ENCODE assay signal across 10 cellular contexts in the genomic region with DNA sequence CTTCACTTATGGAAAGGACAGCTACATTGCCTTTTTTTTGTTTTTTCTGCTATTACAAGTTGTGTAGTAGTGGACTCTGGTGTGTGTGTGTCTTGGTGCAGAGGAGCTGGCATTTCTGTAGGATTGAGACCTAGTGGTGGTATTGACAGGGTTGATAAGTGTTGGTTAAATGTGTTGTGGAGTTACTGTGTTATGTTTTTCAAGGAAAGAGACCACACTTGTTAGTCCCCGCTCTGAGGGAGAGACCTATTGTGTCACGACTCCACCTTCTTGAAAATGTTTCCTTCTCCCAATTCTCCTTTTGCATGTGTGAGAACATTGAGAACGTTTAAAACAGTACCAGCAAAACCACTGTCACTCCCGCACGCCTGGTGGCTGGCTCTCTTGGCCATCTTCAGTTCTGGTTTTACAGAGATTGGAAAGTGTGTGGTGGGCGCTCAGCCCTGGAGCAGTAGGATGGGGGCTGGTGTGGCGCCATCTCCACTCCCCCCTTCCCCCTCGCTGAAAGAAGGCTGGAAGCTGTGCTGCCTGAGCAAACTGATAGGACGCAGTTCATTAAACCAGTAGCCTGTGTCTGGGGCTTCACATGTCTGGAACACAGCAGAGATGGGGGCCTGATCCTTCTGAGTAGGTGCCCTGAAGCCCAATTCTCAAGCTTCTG. TPM values are rescaled to one million over a fixed set of nuclear protein-coding genes. Genes with fewer than 3 reads are reported as not detected.
DNase-seq lines count a peak whose midpoint lies in the region; ATAC-seq and TF ChIP-seq lines count a peak whose summit lies in the region.
"Had no signal": no experiment of that assay in that cellular context is flagged by ENCODE, and none has a peak within 500 bp of the region (broad histone marks: within the 10 kb centered on the region; RNA-seq: fewer than 3 reads in every experiment).

No MANE protein-coding gene starts in this region.

- H3K4me1 ChIP-seq in lung (ENCODE audit: control insufficient read depth in 2 of 2, insufficient read depth in 2 of 2, low read length in 2 of 2) = peaks cover 50 to 60% of the 10 kb centered on the region in 2 donors
- H3K4me1 ChIP-seq in vagina = peaks cover 85% of the 10 kb centered on the region

- intact Hi-C loops in vagina (cut with DNase I) = no loop called here

- no peaks in the 10 kb centered on the region for H3K36me3 ChIP-seq in lung (ENCODE audit: control insufficient read depth in 2 of 2, insufficient read depth in 2 of 2, low read length in 2 of 2)
- H3K36me3 ChIP-seq in vagina = no peaks in the 10 kb centered on the region

- H3K4me3 ChIP-seq in lung = no peak overlapping the region
- no peak overlapping the region for H3K4me3 ChIP-seq in vagina

- TF ChIP-seq CTCF in lung (IDR thresholded peaks at IDR 0.05; ENCODE audit: control extremely low read depth, extremely low read depth) (no peak), vagina (IDR thresholded peaks at IDR 0.05) (no peak)

- H3K27ac Mint-ChIP-seq in stimulated activated naive CD8-positive, alpha-beta T cell treated with anti-CD3 and anti-CD28 coated beads, Interleukin-15, Interleukin-2, amounts not matched to agents 100 ng/mL and 50 ng/mL, for 24 hours = peak overlapping the region; percentile 72
- H3K27ac Mint-ChIP-seq in activated CD4-positive, alpha-beta memory T cell treated with anti-CD3 and anti-CD28 coated beads, Interleukin-2, amount 10 ng/mL, durations not matched to agents 7 days and 5 days = peak overlapping the region; percentile 96

- H3K9me3 ChIP-seq in lung (ENCODE audit: control insufficient read depth in 2 of 2, insufficient read depth in 1 of 2, low read length in 1 of 2) (peaks cover 0 to 2% of the 10 kb centered on the region in 2 donors), vagina (no peaks in the 10 kb centered on the region)

- POLR2A ChIA-PET in activated CD4-positive, alpha-beta memory T cell treated with anti-CD3 and anti-CD28 coated beads, Interleukin-2, amount 10 ng/mL, durations not matched to agents 7 days and 5 days (lab: Charles Lee) = interaction anchor here (0.8 to 1.9 kb wide), 7 partner anchors 10 to 103 kb away, joined by 3 to 6 read pairs (median 5); no protein-coding TSS in a partner anchor

- peaks cover 86% of the 10 kb centered on the region for H3K4me1 Mint-ChIP-seq in stimulated activated naive CD8-positive, alpha-beta T cell treated with anti-CD3 and anti-CD28 coated beads, Interleukin-15, Interleukin-2, amounts not matched to agents 100 ng/mL and 50 ng/mL, for 24 hours (ENCODE audit: low read depth)
- peaks cover 81% of the 10 kb centered on the region for H3K4me1 Mint-ChIP-seq in activated CD4-positive, alpha-beta memory T cell treated with anti-CD3 and anti-CD28 coated beads, Interleukin-2, amount 10 ng/mL, durations not matched to agents 7 days and 5 days

- CTCF ChIA-PET in activated CD4-positive, alpha-beta memory T cell treated with anti-CD3 and anti-CD28 coated beads, Interleukin-2, amount 10 ng/mL, durations not matched to agents 7 days and 5 days (lab: Charles Lee) = interaction anchor here (1.0 to 1.6 kb wide), 2 partner anchors 34 to 117 kb away, joined by 4 to 5 read pairs; no protein-coding TSS in a partner anchor

- no peak for TF ChIP-seq POLR2A in vagina (IDR thresholded peaks at IDR 0.05)

- peak overlapping the region; percentile 67 for H3K4me3 Mint-ChIP-seq in stimulated activated naive CD8-positive, alpha-beta T cell treated with anti-CD3 and anti-CD28 coated beads, Interleukin-15, Interleukin-2, amounts not matched to agents 100 ng/mL and 50 ng/mL, for 24 hours
- H3K4me3 Mint-ChIP-seq in activated CD4-positive, alpha-beta memory T cell treated with anti-CD3 and anti-CD28 coated beads, Interleukin-2, amount 10 ng/mL, durations not matched to agents 7 days and 5 days = peak overlapping the region; percentile 96

- H3K27me3 ChIP-seq in lung (ENCODE audit: control insufficient read depth, insufficient read depth) (no peaks in the 10 kb centered on the region), vagina (no peaks in the 10 kb centered on the region)

- no peaks in the 10 kb centered on the region for H3K9me3 Mint-ChIP-seq in stimulated activated naive CD8-positive, alpha-beta T cell treated with anti-CD3 and anti-CD28 coated beads, Interleukin-15, Interleukin-2, amounts not matched to agents 100 ng/mL and 50 ng/mL, for 24 hours
- no peaks in the 10 kb centered on the region for H3K9me3 Mint-ChIP-seq in activated CD4-positive, alpha-beta memory T cell treated with anti-CD3 and anti-CD28 coated beads, Interleukin-2, amount 10 ng/mL, durations not matched to agents 7 days and 5 days

- DNase-seq in stimulated activated naive CD8-positive, alpha-beta T cell treated with anti-CD3 and anti-CD28 coated beads, Interleukin-15, Interleukin-2, amounts not matched to agents 100 U/mL and 50 U/mL, for 24 hours = no peak
- DNase-seq in activated CD4-positive, alpha-beta memory T cell treated with anti-CD3 and anti-CD28 coated beads, Interleukin-2, amount 10 ng/mL, durations not matched to agents 7 days and 5 days = no peak
- no peak for DNase-seq in lung (ENCODE audit: low spot score)
- no peak for DNase-seq in vagina (ENCODE audit: extremely low spot score in 2 of 2)
- DNase-seq in NCI-H187 (lab: John Stamatoyannopoulos, UW) = no peak
- no peak for DNase-seq in kidney glomerular epithelial cell (lab: John Stamatoyannopoulos, UW)
- DNase-seq in effector CD8-positive, alpha-beta T cell (lab: John Stamatoyannopoulos, UW) = no peak
- DNase-seq: Calu3, NCI-H1930 had no signal

- H3K27ac ChIP-seq in lung (ENCODE audit: low read depth in 1 of 2, low read length in 1 of 2) (peak overlapping the region; percentile 54 to 88), vagina (peak overlapping the region; percentile 34)

- no peak for ATAC-seq in stimulated activated naive CD8-positive, alpha-beta T cell treated with anti-CD3 and anti-CD28 coated beads, Interleukin-15, Interleukin-2, amounts not matched to agents 100 U/mL and 50 U/mL, for 24 hours
- no peak for ATAC-seq in lung (ENCODE audit: insufficient read depth, low FRiP score)

- no peaks in the 10 kb centered on the region for H3K27me3 Mint-ChIP-seq in stimulated activated naive CD8-positive, alpha-beta T cell treated with anti-CD3 and anti-CD28 coated beads, Interleukin-15, Interleukin-2, amounts not matched to agents 100 ng/mL and 50 ng/mL, for 24 hours
- H3K27me3 Mint-ChIP-seq in activated CD4-positive, alpha-beta memory T cell treated with anti-CD3 and anti-CD28 coated beads, Interleukin-2, amount 10 ng/mL, durations not matched to agents 7 days and 5 days = no peaks in the 10 kb centered on the region

- H3K36me3 Mint-ChIP-seq in stimulated activated naive CD8-positive, alpha-beta T cell treated with anti-CD3 and anti-CD28 coated beads, Interleukin-15, Interleukin-2, amounts not matched to agents 100 ng/mL and 50 ng/mL, for 24 hours (ENCODE audit: low read depth) = peaks cover 15% of the 10 kb centered on the region
- peaks cover 53% of the 10 kb centered on the region for H3K36me3 Mint-ChIP-seq in activated CD4-positive, alpha-beta memory T cell treated with anti-CD3 and anti-CD28 coated beads, Interleukin-2, amount 10 ng/mL, durations not matched to agents 7 days and 5 days (ENCODE audit: low read depth)

- WGBS in lung, 2 donors = 34 to 38% methylated on average over 9 of the region's 9 CpGs

RNA-seq across cellular contexts. Expression of gene KLF13, which starts 5.5 kb away (rescaled TPM):
- total RNA-seq in activated CD4-positive, alpha-beta memory T cell treated with anti-CD3 and anti-CD28 coated beads, Interleukin-2, amount 10 ng/mL, durations not matched to agents 7 days and 5 days = 100 to 1,000 TPM; 199 TPM
- total RNA-seq in lung (100 to 1,000 TPM in 1 of 2 donors, 10 to 100 TPM in 1; 38.3 to 157 TPM), vagina (30.9 TPM)
- 10 to 100 TPM; 47.1 to 63.2 TPM for polyA plus RNA-seq in lung
